In genomic region chr2:228731517-228731916, GRCh38 we compare ENCODE assay signal across 14 cellular contexts.
DNase-seq lines count a peak whose midpoint lies in the region; ATAC-seq and TF ChIP-seq lines count a peak whose summit lies in the region.
"Had no signal": no experiment of that assay in that cellular context is flagged by ENCODE, and none has a peak within 500 bp of the region (broad histone marks: within the 10 kb centered on the region; RNA-seq: fewer than 3 reads in every experiment).

No MANE protein-coding gene starts in this region.

- ATAC-seq in HG02852 (IDR thresholded peaks at IDR 0.05; ENCODE audit: unreplicated experiment) (no peak), GM18909 (IDR thresholded peaks at IDR 0.05; ENCODE audit: poor library complexity, unreplicated experiment) (no peak)

- no peaks in the 10 kb centered on the region for H3K36me3 ChIP-seq in NT2/D1 (ENCODE audit: insufficient read depth, insufficient read length, low read length)

- H3K4me3 ChIP-seq in NT2/D1 (ENCODE audit: insufficient read length, low read depth) (no peak overlapping the region), epithelial cell of proximal tubule (ENCODE audit: low read depth, low read length) (no peak overlapping the region)

- H3K9me3 ChIP-seq in NT2/D1 (ENCODE audit: insufficient read depth, low read length), result 0 out of 2 replicates have a peak, but pooled peaks cover 6% of the 10 kb centered on the region

- DNase-seq in Caki2 (ENCODE audit: low read depth) (peak; percentile 1), NT2/D1 (ENCODE audit: low read depth, low spot score) (peak; percentile 20), epithelial cell of proximal tubule (ENCODE audit: low read depth) (peak; percentile 93), myocyte (ENCODE audit: low read depth) (peak; percentile 36), C1 segment of cervical spinal cord (lab: John Stamatoyannopoulos, UW) (no peak), NCI-H1436 treated with DMSO at 0.1 percent for 48 hours (lab: John Stamatoyannopoulos, UW) (no peak)
- DNase-seq: activated CD8-positive, alpha-beta memory T cell treated with anti-CD3 and anti-CD28 coated beads, Interleukin-2, amount 50 U/mL, for 48 hours; CD4-positive, alpha-beta memory T cell; GOT3; left cardiac atrium; NCI-H2171 treated with DMSO at 0.1 percent for 48 hours; stimulated activated CD4-positive, alpha-beta T cell treated with anti-CD3 and anti-CD28 coated beads, Interleukin-15, amount 100 ng/mL, for 24 hours had no signal

- H3K4me1 ChIP-seq in NT2/D1 (ENCODE audit: insufficient read depth, insufficient read length), result no peaks in the 10 kb centered on the region

- H3K27me3 ChIP-seq in NT2/D1 (ENCODE audit: insufficient read depth, insufficient read length), result no peaks in the 10 kb centered on the region

- no peak overlapping the region for H3K9ac ChIP-seq in NT2/D1 (ENCODE audit: insufficient read length, low read depth)

- no peak for TF ChIP-seq CTCF in epithelial cell of proximal tubule (conservative IDR thresholded peaks at IDR 0.05; ENCODE audit: low read depth, low read length)

- in situ Hi-C loops in Caki2 (cut with HindIII; ENCODE audit: low pct_unique_long_range_greater_than_20kb, low sequenced_read_pairs), result no loop called here

Comparison
In these comparisons a context has a peak if more than half of its experiments do, and no peak if none do; other contexts are left out.
1. DNase-seq: peak in Caki2 (single experiment), NT2/D1 (single experiment), epithelial cell of proximal tubule (single experiment) and myocyte (single experiment); none in C1 segment of cervical spinal cord (0 of 14) and NCI-H1436 treated with DMSO at 0.1 percent for 48 hours (single experiment).